ENCODE assay signal across 9 cellular contexts in genomic region chr3:97872209-97873042, GRCh38. TPM values are rescaled to one million over a fixed set of nuclear protein-coding genes. Genes with fewer than 3 reads are reported as not detected.
DNase-seq lines count a peak whose midpoint lies in the region; ATAC-seq and TF ChIP-seq lines count a peak whose summit lies in the region.
"Had no signal": no experiment of that assay in that cellular context is flagged by ENCODE, and none has a peak within 500 bp of the region (broad histone marks: within the 10 kb centered on the region; RNA-seq: fewer than 3 reads in every experiment).

No MANE protein-coding gene starts in this region.

- CTCF ChIA-PET in activated CD8-positive, alpha-beta memory T cell treated with anti-CD3 and anti-CD28 coated beads, Interleukin-2, amount 10 ng/mL, durations not matched to agents 7 days and 5 days (lab: Charles Lee) = interaction anchor here (1.3 to 2.0 kb wide), 4 partner anchors 8 to 149 kb away, joined by 3 to 6 read pairs (median 4); no protein-coding TSS in a partner anchor

- H3K9me3 Mint-ChIP-seq in activated CD8-positive, alpha-beta memory T cell treated with anti-CD3 and anti-CD28 coated beads, Interleukin-2, amount 10 ng/mL, durations not matched to agents 7 days and 5 days (ENCODE audit: low read depth) = no peaks in the 10 kb centered on the region

- H3K4me3 ChIP-seq in adrenal gland = peak overlapping the region in 1 of 4 donors; percentile 42
- H3K4me3 ChIP-seq in thoracic aorta = no peak overlapping the region

- H3K4me1 ChIP-seq in adrenal gland (replicated peaks in 1 of 2) (peaks cover 5 to 25% of the 10 kb centered on the region in 2 donors), thoracic aorta (ENCODE audit: control insufficient read depth in 1 of 2, low read depth in 2 of 2) (no peaks in the 10 kb centered on the region)

- H3K27ac ChIP-seq in adrenal gland (peak overlapping the region; percentile 4 to 77 (median 72)), layer of hippocampus (ENCODE audit: low read depth, low read length) (peak overlapping the region; percentile 23), thoracic aorta (no peak overlapping the region)

- H3K36me3 ChIP-seq in adrenal gland (replicated peaks in 1 of 2) = no peaks in the 10 kb centered on the region
- H3K36me3 ChIP-seq in thoracic aorta = peaks cover 4% of the 10 kb centered on the region

- TF ChIP-seq CTCF in adrenal gland (IDR thresholded peaks at IDR 0.05) (no peak), thoracic aorta (IDR thresholded peaks at IDR 0.05) (no peak)

- H3K27me3 Mint-ChIP-seq in activated CD8-positive, alpha-beta memory T cell treated with anti-CD3 and anti-CD28 coated beads, Interleukin-2, amount 10 ng/mL, durations not matched to agents 7 days and 5 days = no peaks in the 10 kb centered on the region

- H3K27ac Mint-ChIP-seq in activated CD8-positive, alpha-beta memory T cell treated with anti-CD3 and anti-CD28 coated beads, Interleukin-2, amount 10 ng/mL, durations not matched to agents 7 days and 5 days = peak overlapping the region; percentile 76

- ATAC-seq in activated CD8-positive, alpha-beta memory T cell treated with anti-CD3 and anti-CD28 coated beads, Interleukin-2, amount 10 ng/mL, durations not matched to agents 7 days and 5 days = peak; percentile 82
- peak; percentile 51 for ATAC-seq in thoracic aorta (ENCODE audit: insufficient number of reproducible peaks, low FRiP score, low read depth)
- no peak for ATAC-seq in GM18519 (IDR thresholded peaks at IDR 0.05; ENCODE audit: low FRiP score, unreplicated experiment)

- H3K4me3 Mint-ChIP-seq in activated CD8-positive, alpha-beta memory T cell treated with anti-CD3 and anti-CD28 coated beads, Interleukin-2, amount 10 ng/mL, durations not matched to agents 7 days and 5 days = peak overlapping the region; percentile 35

- 43 to 55% (median 45%) methylated on average over 5 of the region's 5 CpGs for WGBS in adrenal gland, 4 donors

- H3K27me3 ChIP-seq in adrenal gland (no peaks in the 10 kb centered on the region), layer of hippocampus (ENCODE audit: control insufficient read depth, insufficient read depth, low read length) (no peaks in the 10 kb centered on the region), thoracic aorta (replicated peaks; ENCODE audit: insufficient read depth) (no peaks in the 10 kb centered on the region)

- DNase-seq in activated CD8-positive, alpha-beta memory T cell treated with anti-CD3 and anti-CD28 coated beads, Interleukin-2, amount 10 ng/mL, durations not matched to agents 7 days and 5 days = peak; percentile 44
- no peak for DNase-seq in activated CD8-positive, alpha-beta memory T cell treated with anti-CD3 and anti-CD28 coated beads, Interleukin-2, amount 50 U/mL, for 4 hours
- DNase-seq in adrenal gland (peak; percentile 21 to 68 (median 41)), thoracic aorta (ENCODE audit: low spot score) (no peak), NCI-H187 (lab: John Stamatoyannopoulos, UW) (no peak), NCI-H2081 treated with DMSO at 0.1 percent for 48 hours (lab: John Stamatoyannopoulos, UW) (no peak)
- DNase-seq: AML-193 had no signal

- H3K36me3 Mint-ChIP-seq in activated CD8-positive, alpha-beta memory T cell treated with anti-CD3 and anti-CD28 coated beads, Interleukin-2, amount 10 ng/mL, durations not matched to agents 7 days and 5 days = peaks cover 18% of the 10 kb centered on the region

- intact Hi-C loops in adrenal gland (cut with DNase I) = loop anchor here in 1 of 2 donors (10.0 kb wide), 1 partner anchor 48 kb away; the partner anchor contains the start of gene CRYBG3

- no peaks in the 10 kb centered on the region for H3K9me3 ChIP-seq in adrenal gland (replicated peaks in 1 of 3)
- H3K9me3 ChIP-seq in thoracic aorta = no peaks in the 10 kb centered on the region

- peaks cover 15% of the 10 kb centered on the region for H3K4me1 Mint-ChIP-seq in activated CD8-positive, alpha-beta memory T cell treated with anti-CD3 and anti-CD28 coated beads, Interleukin-2, amount 10 ng/mL, durations not matched to agents 7 days and 5 days

- TF ChIP-seq POLR2A in adrenal gland (IDR thresholded peaks at IDR 0.05) = peak in 1 of 2 donors; percentile 1

RNA-seq across cellular contexts. Expression of gene CRYBG3, which starts 50.6 kb away (rescaled TPM):
- 1 to 10 TPM; 5.9 to 6.1 TPM for total RNA-seq in activated CD8-positive, alpha-beta memory T cell treated with anti-CD3 and anti-CD28 coated beads, Interleukin-2, amount 10 ng/mL, durations not matched to agents 7 days and 5 days
- total RNA-seq in adrenal gland (10 to 100 TPM; 11.0 to 25.0 (median 15.8) TPM), thoracic aorta (10 to 100 TPM; 13.4 to 29.2 TPM)
- polyA plus RNA-seq in adrenal gland = 1 to 10 TPM; 2.7 to 8.3 (median 3.1) TPM

Comparison
In these comparisons a context has a peak if more than half of its experiments do, and no peak if none do; other contexts are left out.
1. DNase-seq: peak in activated CD8-positive, alpha-beta memory T cell treated with anti-CD3 and anti-CD28 coated beads, Interleukin-2, amount 10 ng/mL, durations not matched to agents 7 days and 5 days (single experiment) and adrenal gland (7 of 7); none in activated CD8-positive, alpha-beta memory T cell treated with anti-CD3 and anti-CD28 coated beads, Interleukin-2, amount 50 U/mL, for 4 hours (single experiment), thoracic aorta (single experiment), NCI-H187 (0 of 2) and NCI-H2081 treated with DMSO at 0.1 percent for 48 hours (single experiment).
2. H3K27ac ChIP-seq: peak in adrenal gland (5 of 5) and layer of hippocampus (single experiment); none in thoracic aorta (0 of 2).